10 cellular contexts compared by ENCODE assay signal in the genomic region with DNA sequence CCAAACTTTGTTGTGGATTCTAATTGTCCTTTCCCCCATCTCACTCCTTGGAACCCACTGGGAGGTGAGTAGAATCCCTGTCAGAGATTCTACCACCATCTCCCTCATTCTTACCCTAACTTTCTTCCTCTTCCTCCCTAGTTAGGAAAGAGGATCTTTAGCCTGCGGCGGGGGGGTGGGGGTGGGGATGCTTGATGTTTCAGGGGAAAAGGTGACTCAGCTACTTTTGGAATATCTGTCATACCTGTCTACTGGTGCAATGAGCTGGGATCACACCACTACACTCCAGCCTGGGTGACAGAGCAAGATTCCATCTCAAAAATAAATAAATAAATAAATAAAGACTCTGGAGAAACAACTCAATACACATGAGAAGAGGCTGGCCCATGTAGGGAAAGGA. TPM values are rescaled to one million over a fixed set of nuclear protein-coding genes. Genes with fewer than 3 reads are reported as not detected.
"Had no signal": no experiment of that assay in that cellular context is flagged by ENCODE, and none has a peak within 500 bp of the region (broad histone marks: within the 10 kb centered on the region; RNA-seq: fewer than 3 reads in every experiment).

No MANE protein-coding gene starts in this region.

- H3K4me1 ChIP-seq: HAP-1 had no signal

- H3K27ac Mint-ChIP-seq: HFFc6 had no signal

- H3K27ac ChIP-seq: GM23248 had no signal

- H3K9me3 ChIP-seq: HAP-1 had no signal

- DNase-seq: GM23248, GOT3, H7, HFFc6, IMR-90, KBM-7 had no signal

- H3K4me3 Mint-ChIP-seq: HFFc6 had no signal

- H3K36me3 ChIP-seq: HAP-1 had no signal

- H3K4me3 ChIP-seq: GM23248, HAP-1 had no signal

- ATAC-seq: HCT116 had no signal

RNA-seq across cellular contexts. Expression of a gene that starts 6.4 kb away (rescaled TPM):
- total RNA-seq: GM23248, H4, H7, HFFc6, HT-29, IMR-90 had no signal
- polyA plus RNA-seq: GM23248, IMR-90 had no signal
